1 cellular context compared by ENCODE assay signal in the genomic region with DNA sequence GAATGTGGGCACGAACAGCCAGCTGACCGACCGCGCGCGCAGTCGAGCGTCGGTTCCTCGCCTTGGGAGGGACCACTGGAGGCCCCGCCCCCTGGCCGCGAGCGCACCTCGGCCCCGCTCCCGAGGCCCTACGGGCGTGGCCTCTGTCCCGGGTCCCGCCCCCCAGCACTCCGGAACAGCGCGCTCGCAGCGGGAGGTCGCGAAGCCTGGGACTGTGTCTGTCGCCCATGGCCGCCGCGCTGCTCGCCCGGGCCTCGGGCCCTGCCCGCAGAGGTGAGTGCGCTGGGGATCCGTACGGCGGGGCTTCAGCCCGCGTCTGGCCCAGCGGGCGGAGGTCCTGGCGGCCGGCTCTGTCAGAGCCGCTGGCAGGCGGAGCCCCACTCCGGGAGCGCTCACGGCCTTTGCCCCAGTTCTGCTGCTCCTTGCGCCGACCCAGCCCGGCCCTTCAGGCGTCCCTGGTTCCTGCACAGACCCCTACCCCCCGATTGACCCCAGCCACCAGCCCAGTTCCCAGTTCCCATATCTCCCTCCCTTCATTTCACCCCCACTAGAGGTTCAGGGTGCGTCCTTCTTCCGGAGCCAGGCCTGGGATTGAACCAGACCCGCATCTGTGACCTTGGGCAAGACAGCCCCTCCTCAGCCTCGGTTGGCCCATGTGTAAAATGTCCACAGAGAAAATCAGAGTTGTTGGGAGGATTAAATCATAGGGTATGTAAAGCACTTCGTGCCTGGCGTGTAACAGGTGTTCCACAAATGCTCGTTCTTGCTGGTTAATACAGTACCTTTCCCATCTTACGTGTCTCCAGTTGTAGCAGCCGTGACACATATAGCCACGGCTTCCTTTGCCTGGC.
TF ChIP-seq lines count a peak whose summit lies in the region.

A gene with protein sequence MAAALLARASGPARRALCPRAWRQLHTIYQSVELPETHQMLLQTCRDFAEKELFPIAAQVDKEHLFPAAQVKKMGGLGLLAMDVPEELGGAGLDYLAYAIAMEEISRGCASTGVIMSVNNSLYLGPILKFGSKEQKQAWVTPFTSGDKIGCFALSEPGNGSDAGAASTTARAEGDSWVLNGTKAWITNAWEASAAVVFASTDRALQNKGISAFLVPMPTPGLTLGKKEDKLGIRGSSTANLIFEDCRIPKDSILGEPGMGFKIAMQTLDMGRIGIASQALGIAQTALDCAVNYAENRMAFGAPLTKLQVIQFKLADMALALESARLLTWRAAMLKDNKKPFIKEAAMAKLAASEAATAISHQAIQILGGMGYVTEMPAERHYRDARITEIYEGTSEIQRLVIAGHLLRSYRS (plus strand): TSS at position 168 of the 851 bp plus-strand sequence. CDS start 60 bp downstream, at position 228.

TF ChIP-seq in neural cell, 6 proteins besides CTCF, POLR2A, EP300 and RAD21 (continued from another document):
- TF ChIP-seq SMC3 (conservative IDR thresholded peaks at IDR 0.05; ENCODE audit: poor library complexity): no peak
